Comparison of ENCODE assay signal across 8 cellular contexts in genomic region chr1:153545067-153546055, GRCh38. TPM values are rescaled to one million over a fixed set of nuclear protein-coding genes. Genes with fewer than 3 reads are reported as not detected.
A peak's percentile ranks its signal among the peaks of the same experiment; 100 is the strongest.
DNase-seq lines count a peak whose midpoint lies in the region; ATAC-seq, FAIRE-seq and TF ChIP-seq lines count a peak whose summit lies in the region.

S100A4 (minus strand) TSS chr1:153545806; CDS start chr1:153544794, 1,012 bp downstream.

- WGBS in K562 (ENCODE audit: insufficient coverage, low coverage, missing lambda C conversion rate): 42% methylated on average over 19 of the region's 19 CpGs

- no peaks in the 10 kb centered on the region for H3K9me1 ChIP-seq in K562 (ENCODE audit: control insufficient read depth, insufficient read depth, low read length)

- TF ChIP-seq CTCF in HCT116 (IDR thresholded peaks at IDR 0.05 in 2 of 3, conservative IDR thresholded peaks at IDR 0.05 in 1 of 3; ENCODE audit: borderline replicate concordance in 1 of 3, insufficient read depth in 1 of 3, low read depth in 2 of 3, low read length in 2 of 3): no peak
- TF ChIP-seq CTCF in K562 (IDR thresholded peaks at IDR 0.05 in 2 of 3, conservative IDR thresholded peaks at IDR 0.05 in 1 of 3; ENCODE audit: insufficient read depth in 2 of 3, low read depth in 1 of 3, low read length in 3 of 3): no peak

- H2AFZ ChIP-seq in HCT116 (ENCODE audit: low read depth, low read length, poor library complexity, severe bottlenecking) (no peak within 1 kb of the TSS), K562 (ENCODE audit: low read depth, low read length) (peak within 1 kb of the TSS; percentile 80)

- H3K4me1 ChIP-seq in HCT116 (ENCODE audit: control insufficient read depth in 1 of 2, insufficient read depth in 2 of 2, low read length in 2 of 2) (peaks cover 96 to 100% of the 10 kb centered on the region in 2 experiments), K562 (replicated peaks in 1 of 2; ENCODE audit: control insufficient read depth in 2 of 2, insufficient read depth in 2 of 2, low read length in 2 of 2) (peaks cover 74 to 79% of the 10 kb centered on the region in 2 experiments), iPS-18a (ENCODE audit: control insufficient read depth, low read depth, low read length) (peaks cover 20% of the 10 kb centered on the region), skeletal muscle satellite cell (ENCODE audit: control insufficient read depth, insufficient read depth, low read length) (peaks cover 83% of the 10 kb centered on the region)

- peak; percentile 35; the same call in 1 of the 2 replicates for TF ChIP-seq EP300 in K562 (IDR thresholded peaks at IDR 0.05; ENCODE audit: low read length)

- BruUV-seq in HCT116 (replicated peaks; lab: Mats Ljungman, UMichigan): TSS peak; percentile 92
- BruUV-seq in K562 (replicated peaks; lab: Mats Ljungman, UMichigan): no TSS peak

- TF ChIP-seq POLR2A in HCT116 (IDR thresholded peaks at IDR 0.05; ENCODE audit: borderline replicate concordance, extremely low read depth, insufficient read depth, insufficient read length) (peak; percentile 60), K562 (conservative IDR thresholded peaks at IDR 0.05) (no peak)

- no peaks in the 10 kb centered on the region for H3K9me2 ChIP-seq in HCT116 (ENCODE audit: insufficient read depth)

- peak within 1 kb of the TSS; percentile 77 for H3K4me2 ChIP-seq in HCT116 (ENCODE audit: low read length)
- peak within 1 kb of the TSS; percentile 71 for H3K4me2 ChIP-seq in K562 (ENCODE audit: insufficient read depth, low read length)
- peak within 1 kb of the TSS; percentile 77 for H3K4me2 ChIP-seq in skeletal muscle satellite cell (ENCODE audit: low read length)

- RAD21 ChIA-PET in HCT116 (lab: Charles Lee; ENCODE audit: low non-redundant PET in 1 of 2, low total read pairs in 2 of 2, uncharacterized antibody in 2 of 2, unreplicated experiment in 2 of 2): interaction anchor here (1.0 to 1.5 kb wide), 4 partner anchors 13 to 23 kb away, joined by 4 to 7 read pairs (median 4); partner anchors contain the start of gene S100A2 (in 1 of the 2)

- H3K27me3 ChIP-seq in HCT116 (ENCODE audit: insufficient read depth, low read length) (no peaks in the 10 kb centered on the region), K562 (ENCODE audit: control insufficient read depth in 2 of 2, insufficient read depth in 2 of 2, low read length in 2 of 2) (no peaks in the 10 kb centered on the region), iPS-18a (ENCODE audit: control insufficient read depth, insufficient read depth, low read length) (no peaks in the 10 kb centered on the region), skeletal muscle satellite cell (ENCODE audit: control insufficient read depth, insufficient read depth, low read length) (no peaks in the 10 kb centered on the region)

- DNase-seq in COLO668 (lab: John Stamatoyannopoulos, UW; ENCODE audit: unreplicated experiment) (peak; percentile 91), HCT116 (ENCODE audit: low read depth, low spot score) (peak; percentile 87), NCI-H2107 treated with DMSO at 0.1 percent for 48 hours (lab: John Stamatoyannopoulos, UW; ENCODE audit: unreplicated experiment) (peak; percentile 95), K562 (ENCODE audit: extremely low read depth in 1 of 4, low spot score in 3 of 4) (peak; percentile 92 to 94 (median 94))

- in situ Hi-C loops in K562 (cut with MboI): no loop called here

- no peaks in the 10 kb centered on the region for H3K9me3 ChIP-seq in HCT116 (ENCODE audit: control insufficient read depth in 1 of 2, insufficient read depth in 1 of 2, low read depth in 1 of 2, low read length in 2 of 2)
- no peaks in the 10 kb centered on the region for H3K9me3 ChIP-seq in K562 (replicated peaks; ENCODE audit: control insufficient read depth, insufficient read depth, low read depth, low read length)
- no peaks in the 10 kb centered on the region for H3K9me3 ChIP-seq in iPS-18a (ENCODE audit: control insufficient read depth, low read depth, low read length)
- H3K9me3 ChIP-seq in skeletal muscle satellite cell (replicated peaks; ENCODE audit: low read length): no peaks in the 10 kb centered on the region

- H3K9ac ChIP-seq in HCT116 (ENCODE audit: low read length) (peak within 1 kb of the TSS; percentile 81), K562 (ENCODE audit: insufficient read depth in 1 of 2, low read depth in 2 of 2, low read length in 2 of 2) (peak within 1 kb of the TSS; percentile 51 to 81; a peak in 3 of 4 replicates), iPS-18a (ENCODE audit: low read length) (peak within 1 kb of the TSS; percentile 13), skeletal muscle satellite cell (ENCODE audit: low read depth, low read length) (peak within 1 kb of the TSS; percentile 78)

- H3K79me2 ChIP-seq in HCT116 (ENCODE audit: insufficient read depth, low read length): peaks cover 14% of the 10 kb centered on the region; the same call in 1 of the 2 replicates
- H3K79me2 ChIP-seq in K562 (ENCODE audit: control insufficient read depth, insufficient read depth, low read length): no peaks in the 10 kb centered on the region

- H3K4me3 ChIP-seq in HCT116 (replicated peaks in 1 of 2; ENCODE audit: low read depth in 1 of 2, low read length in 2 of 2) (peak within 1 kb of the TSS; percentile 50 to 54), K562 (no peak within 1 kb of the TSS), iPS-18a (ENCODE audit: low read length) (peak within 1 kb of the TSS; percentile 26), skeletal muscle satellite cell (ENCODE audit: low read length) (peak within 1 kb of the TSS; percentile 67)

- ATAC-seq in HCT116 (peak; percentile 71), K562 (peak; percentile 94), GM18873 (IDR thresholded peaks at IDR 0.05; ENCODE audit: low FRiP score, unreplicated experiment) (no peak)

- H4K20me1 ChIP-seq in HCT116 (ENCODE audit: insufficient read depth): no peaks in the 10 kb centered on the region
- H4K20me1 ChIP-seq in K562 (replicated peaks; ENCODE audit: control insufficient read depth, insufficient read depth, low read length): no peaks in the 10 kb centered on the region

- FAIRE-seq in TTC549 (lab: Jason Lieb, UNC): peak; percentile 98
- FAIRE-seq in K562 (lab: Jason Lieb, UNC): peak; percentile 97

- intact Hi-C loops in HCT116 (cut with micrococcal nuclease): no loop called here
- intact Hi-C loops in K562 (cut with micrococcal nuclease): no loop called here

- H3K36me3 ChIP-seq in HCT116 (ENCODE audit: control insufficient read depth in 1 of 2, insufficient read depth in 2 of 2, low read length in 2 of 2): no peaks in the 10 kb centered on the region
- H3K36me3 ChIP-seq in K562 (ENCODE audit: control insufficient read depth, insufficient read depth, low read length): no peaks in the 10 kb centered on the region
- H3K36me3 ChIP-seq in iPS-18a (ENCODE audit: control insufficient read depth, low read depth, low read length): no peaks in the 10 kb centered on the region
- no peaks in the 10 kb centered on the region for H3K36me3 ChIP-seq in skeletal muscle satellite cell (ENCODE audit: insufficient read depth, low read length)

- H3K27ac ChIP-seq in HCT116 (ENCODE audit: low read depth, low read length): peak within 1 kb of the TSS; percentile 97
- H3K27ac ChIP-seq in K562 (ENCODE audit: extremely low read depth, low read depth, low read length): peak within 1 kb of the TSS; percentile 57
- H3K27ac ChIP-seq in iPS-18a (ENCODE audit: low read length): no peak within 1 kb of the TSS

- TF ChIP-seq RAD21 in HCT116 (IDR thresholded peaks at IDR 0.05; ENCODE audit: low read depth) (no peak), K562 (CRISPR knock-in tag; conservative IDR thresholded peaks at IDR 0.05 in 1 of 2, IDR thresholded peaks at IDR 0.05 in 1 of 2) (no peak)

- POLR2A ChIA-PET in HCT116 (lab: Charles Lee) (interaction anchor here (0.6 to 5.6 kb wide), 13 partner anchors 8 to 70 kb away, joined by 3 to 67 read pairs (median 5); partner anchors contain the start of genes S100A14, S100A16, S100A2 and S100A6), K562 (lab: Yijun Ruan, JAX) (interaction anchor here (0.6 to 1.5 kb wide), 4 partner anchors 8 to 48 kb away, joined by 3 to 5 read pairs (median 4); partner anchors contain the start of gene S100A6)

- CTCF ChIA-PET in HCT116 (lab: Charles Lee): interaction anchor here (1.0 to 2.0 kb wide), 4 partner anchors 12 to 83 kb away, joined by 4 to 7 read pairs (median 4); partner anchors contain the start of gene S100A1
- CTCF ChIA-PET in K562 (lab: Yijun Ruan, JAX; ENCODE audit: low intra/inter-chr PET ratio): interaction anchor here (0.7 kb wide), 1 partner anchor 93 kb away, joined by 4 read pairs; no protein-coding TSS in a partner anchor

TF ChIP-seq in HCT116, 20 proteins besides CTCF, POLR2A, EP300 and RAD21 (continues in another document):
- TF ChIP-seq SIN3A (IDR thresholded peaks at IDR 0.05; ENCODE audit: low read depth): no peak
- peak; percentile 8 for TF ChIP-seq TCF7L2 (IDR thresholded peaks at IDR 0.05; ENCODE audit: borderline replicate concordance, extremely low read depth, insufficient read depth, insufficient read length)
- no peak for TF ChIP-seq JUND (IDR thresholded peaks at IDR 0.05)

TF ChIP-seq in K562, 482 proteins besides CTCF, POLR2A, EP300 and RAD21 (continues in another document):
- TF ChIP-seq MYNN (IDR thresholded peaks at IDR 0.05): peak; percentile 51
- no peak for TF ChIP-seq MYNN (CRISPR knock-in tag; IDR thresholded peaks at IDR 0.05)
- TF ChIP-seq GABPB2 (CRISPR knock-in tag; conservative IDR thresholded peaks at IDR 0.05): no peak

RNA-seq across cellular contexts. Expression of gene S100A4, which starts in this region (rescaled TPM):
- total RNA-seq in HCT116 (2021; ENCODE audit: unreplicated experiment) (384 TPM), K562 (2014; rRNA removed) (3.7 and 5.2 TPM in 2 replicates), K562 (2014; rRNA removed; fragmentation: Illumina TruSeq; extraction: Trizol) (9.5 and 11.3 TPM in 2 replicates), K562 (2015; rRNA removed; fragmentation: Illumina TruSeq; extraction: Trizol) (11.2 and 11.3 TPM in 2 replicates), K562 (2021) (5.5 and 8.1 TPM in 2 replicates)
- 374 and 390 TPM in 2 replicates for polyA plus RNA-seq in HCT116 (2012)
- total RNA-seq in K562 (2011; cell fraction: chromatin; rRNA removed; ENCODE audit: low replicate concordance): 1.0 TPM in 1 of 2 replicates, not detected in the other
- total RNA-seq in K562 (2011; cell fraction: nucleolus; rRNA removed): 0.67 and 1.4 TPM in 2 replicates
- total RNA-seq in K562 (2011; cell fraction: nucleoplasm; rRNA removed): 0.66 TPM in 1 of 2 replicates, not detected in the other
- polyA plus RNA-seq in K562 (2011; rRNA removed) (13.9 and 14.8 TPM in 2 replicates), K562 (2014; fragmentation: Illumina TruSeq; extraction: Trizol) (5.6 and 6.9 TPM in 2 replicates), K562 (2014; fragmentation: Nextera tagmentation; extraction: Ambion mirVana) (10 to 100 TPM; 20.1 TPM), K562 (2014; rRNA removed) (7.2 and 11.3 TPM in 2 replicates)
- polyA plus RNA-seq in K562 (2011; cell fraction: cytosol; rRNA removed): 12.8 and 19.3 TPM in 2 replicates
- 5.9 and 6.8 TPM in 2 replicates for polyA plus RNA-seq in K562 (2011; cell fraction: nucleus; rRNA removed)
- polyA plus RNA-seq in K562 (2012): 5.1 and 17.9 TPM in 2 replicates
- polyA minus RNA-seq in K562 (2011; rRNA and poly(A)+ RNA removed): 3.0 and 4.5 TPM in 2 replicates
- polyA minus RNA-seq in K562 (2011; cell fraction: cytosol; rRNA and poly(A)+ RNA removed): 4.6 and 6.6 TPM in 2 replicates
- 2.1 and 2.8 TPM in 2 replicates for polyA minus RNA-seq in K562 (2011; cell fraction: nucleus; rRNA and poly(A)+ RNA removed)
- 169 and 399 TPM in 2 replicates for total RNA-seq in skeletal muscle satellite cell (2012; rRNA removed)

Comparison
In these comparisons a context has a peak if more than half of its experiments do, and no peak if none do; other contexts are left out.
1. RNA of gene S100A4 (total RNA-seq): 384 TPM in HCT116 (single experiment); 0.66 to 11.3 TPM in K562; every median in the first group is over 10 times any median in the second.
2. H3K9ac ChIP-seq: peak in every context shown above with its lines; median percentile 81 in HCT116; 78 in skeletal muscle satellite cell; 66 in K562; 13 in iPS-18a.
3. Peak in every context shown above with its lines, with median percentiles within 50 percentile points of each other: DNase-seq and H3K4me2 ChIP-seq.